Comparison of ENCODE assay signal across 25 cellular contexts in the genomic region with DNA sequence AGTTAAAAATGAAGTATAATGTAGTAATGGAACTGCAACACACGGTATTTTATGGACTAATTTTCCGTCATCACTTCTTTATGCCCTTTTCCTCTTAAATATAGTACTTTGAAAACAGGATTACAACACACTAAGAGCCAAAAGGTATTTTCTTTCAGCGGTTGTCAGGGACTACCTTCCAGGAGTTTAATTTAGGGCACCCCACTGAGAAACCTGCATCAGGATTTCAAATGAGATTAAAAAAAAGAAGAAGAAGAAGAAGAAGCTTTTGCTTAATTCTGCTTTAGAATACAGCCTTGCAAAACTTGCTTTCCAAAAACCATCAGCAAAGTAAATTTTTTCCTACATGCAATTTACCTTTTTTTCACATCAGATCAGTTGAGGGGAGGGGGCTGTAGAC. TPM values are rescaled to one million over a fixed set of nuclear protein-coding genes. Genes with fewer than 3 reads are reported as not detected.
DNase-seq lines count a peak whose midpoint lies in the region; ATAC-seq and TF ChIP-seq lines count a peak whose summit lies in the region.
"Had no signal": no experiment of that assay in that cellular context is flagged by ENCODE, and none has a peak within 500 bp of the region (broad histone marks: within the 10 kb centered on the region; RNA-seq: fewer than 3 reads in every experiment).

No MANE protein-coding gene starts in this region.

- no peak for ATAC-seq in GM21529 (IDR thresholded peaks at IDR 0.05; ENCODE audit: unreplicated experiment)
- ATAC-seq: naive thymus-derived CD4-positive, alpha-beta T cell had no signal

- 77% methylated on average over 3 of the region's 3 CpGs for WGBS in smooth muscle cell (ENCODE audit: low lambda C conversion rate)

- no peaks in the 10 kb centered on the region for H3K9me3 Mint-ChIP-seq in CD4-positive, alpha-beta memory T cell
- H3K9me3 Mint-ChIP-seq: activated B cell treated with CpG ODN at 0.5 μM for 24 hours had no signal

- H3K9me3 ChIP-seq in SK-N-MC (ENCODE audit: low read depth, low read length), result no peaks in the 10 kb centered on the region
- H3K9me3 ChIP-seq in iPS-18a (ENCODE audit: control insufficient read depth, low read depth, low read length), result no peaks in the 10 kb centered on the region
- H3K9me3 ChIP-seq in smooth muscle cell (replicated peaks; ENCODE audit: low read depth), result no peaks in the 10 kb centered on the region
- H3K9me3 ChIP-seq in CD4-positive, alpha-beta memory T cell (ENCODE audit: control insufficient read depth in 1 of 2, low read length in 2 of 2), result no peaks in the 10 kb centered on the region
- H3K9me3 ChIP-seq: heart left ventricle, sigmoid colon had no signal

- peaks cover 20% of the 10 kb centered on the region for H3K79me2 ChIP-seq in smooth muscle cell (ENCODE audit: low read depth)

- CTCF ChIA-PET in CD4-positive, alpha-beta memory T cell (lab: Charles Lee; ENCODE audit: partially characterized antibody), result no interaction called here

- DNase-seq in NCI-H1417 (lab: John Stamatoyannopoulos, UW) (peak in 2 of 3 experiments; percentile 32 to 68), NCI-H1417 treated with DMSO at 0.1 percent for 48 hours (lab: John Stamatoyannopoulos, UW) (no peak), SK-N-MC (ENCODE audit: low read depth, low spot score) (no peak), smooth muscle cell (lab: John Stamatoyannopoulos, UW; ENCODE audit: unreplicated experiment) (no peak), OCI-M1 (lab: John Stamatoyannopoulos, UW) (no peak)
- no peak for DNase-seq in CD4-positive, alpha-beta memory T cell
- DNase-seq: activated B cell treated with CpG ODN at 0.5 μM for 24 hours; activated CD4-positive, alpha-beta T cell treated with anti-CD3 and anti-CD28 coated beads, Interleukin-2, amount 50 U/mL, for 4 hours; activated naive CD4-positive, alpha-beta T cell treated with anti-CD3 and anti-CD28 coated beads, Interleukin-2, amount 50 U/mL, for 16 hours; CD4-positive, CD25-positive, alpha-beta regulatory T cell; dermis blood vessel endothelial cell; DMS 273 treated with DMSO at 0.1 percent for 48 hours; GM23248; heart left ventricle; Kasumi-1; naive thymus-derived CD4-positive, alpha-beta T cell; PC-9; Right ventricle myocardium superior; sigmoid colon; stimulated activated CD4-positive, alpha-beta T cell treated with anti-CD3 and anti-CD28 coated beads, Interleukin-15, amount 100 ng/mL, for 24 hours; T-helper 9 cell; trophoblast cell had no signal

- intact Hi-C loops in CD4-positive, alpha-beta memory T cell (cut with micrococcal nuclease), result no loop called here

- peaks cover 9% of the 10 kb centered on the region for H4K20me1 ChIP-seq in smooth muscle cell (ENCODE audit: low read depth)

- no peak overlapping the region for H2AFZ ChIP-seq in smooth muscle cell (ENCODE audit: low read depth)
- H2AFZ ChIP-seq: GM23248, PC-9 had no signal

- peak overlapping the region; percentile 75 for H3K4me2 ChIP-seq in smooth muscle cell
- H3K4me2 ChIP-seq: PC-9 had no signal

- no peaks in the 10 kb centered on the region for H3F3A ChIP-seq in smooth muscle cell (ENCODE audit: low read depth)

- H3K9ac ChIP-seq in SK-N-MC (ENCODE audit: insufficient read length), result no peak overlapping the region
- H3K9ac ChIP-seq in iPS-18a (ENCODE audit: low read length), result peak overlapping the region; percentile 45
- H3K9ac ChIP-seq in smooth muscle cell (ENCODE audit: low read depth), result no peak overlapping the region
- H3K9ac ChIP-seq: GM23248 had no signal

- no peak overlapping the region for H3K4me3 ChIP-seq in SK-N-MC
- peak overlapping the region; percentile 45 for H3K4me3 ChIP-seq in iPS-18a (ENCODE audit: low read length)
- no peak overlapping the region for H3K4me3 ChIP-seq in smooth muscle cell
- no peak overlapping the region for H3K4me3 ChIP-seq in CD4-positive, alpha-beta memory T cell (ENCODE audit: low read length in 2 of 2)
- H3K4me3 ChIP-seq: GM23248, heart left ventricle, PC-9, sigmoid colon had no signal

- H3K27ac ChIP-seq in SK-N-MC (peak overlapping the region; percentile 80), iPS-18a (ENCODE audit: low read length) (peak overlapping the region; percentile 76), smooth muscle cell (ENCODE audit: low read depth) (no peak overlapping the region)
- H3K27ac ChIP-seq in CD4-positive, alpha-beta memory T cell (ENCODE audit: low read depth, low read length), result no peak overlapping the region
- H3K27ac ChIP-seq: 22Rv1, GM23248, PC-9 had no signal

- no peak for TF ChIP-seq CTCF in smooth muscle cell (IDR thresholded peaks at IDR 0.05; ENCODE audit: borderline replicate concordance, insufficient read depth, poor library complexity, severe bottlenecking)

- POLR2A ChIA-PET in CD4-positive, alpha-beta memory T cell (lab: Charles Lee; ENCODE audit: partially characterized antibody), result no interaction called here

- H3K4me1 ChIP-seq in iPS-18a (ENCODE audit: control insufficient read depth, low read depth, low read length) (peaks cover 40% of the 10 kb centered on the region), smooth muscle cell (ENCODE audit: low read depth) (peaks cover 46% of the 10 kb centered on the region)
- H3K4me1 ChIP-seq in CD4-positive, alpha-beta memory T cell (ENCODE audit: insufficient read depth, low read length), result no peaks in the 10 kb centered on the region

- no peaks in the 10 kb centered on the region for H3K36me3 Mint-ChIP-seq in CD4-positive, alpha-beta memory T cell
- H3K36me3 Mint-ChIP-seq: CD4-positive, CD25-positive, alpha-beta regulatory T cell; naive thymus-derived CD4-positive, alpha-beta T cell had no signal

- no peak overlapping the region for H3K27ac Mint-ChIP-seq in CD4-positive, alpha-beta memory T cell
- H3K27ac Mint-ChIP-seq: activated B cell treated with CpG ODN at 0.5 μM for 24 hours; CD4-positive, CD25-positive, alpha-beta regulatory T cell; naive thymus-derived CD4-positive, alpha-beta T cell had no signal

- no peaks in the 10 kb centered on the region for H3K4me1 Mint-ChIP-seq in CD4-positive, alpha-beta memory T cell
- H3K4me1 Mint-ChIP-seq: activated B cell treated with CpG ODN at 0.5 μM for 24 hours; CD4-positive, CD25-positive, alpha-beta regulatory T cell; naive thymus-derived CD4-positive, alpha-beta T cell had no signal

- H3K36me3 ChIP-seq in SK-N-MC (ENCODE audit: insufficient read depth, low read length), result peaks cover 11% of the 10 kb centered on the region
- no peaks in the 10 kb centered on the region for H3K36me3 ChIP-seq in iPS-18a (ENCODE audit: control insufficient read depth, low read depth, low read length)
- H3K36me3 ChIP-seq in smooth muscle cell (ENCODE audit: low read depth), result peaks cover 4% of the 10 kb centered on the region
- H3K36me3 ChIP-seq in CD4-positive, alpha-beta memory T cell (ENCODE audit: insufficient read depth, low read length), result no peaks in the 10 kb centered on the region

- no peak overlapping the region for H3K4me3 Mint-ChIP-seq in CD4-positive, alpha-beta memory T cell
- H3K4me3 Mint-ChIP-seq: activated B cell treated with CpG ODN at 0.5 μM for 24 hours; CD4-positive, CD25-positive, alpha-beta regulatory T cell; naive thymus-derived CD4-positive, alpha-beta T cell had no signal

- no peaks in the 10 kb centered on the region for H3K27me3 Mint-ChIP-seq in CD4-positive, alpha-beta memory T cell
- H3K27me3 Mint-ChIP-seq: activated B cell treated with CpG ODN at 0.5 μM for 24 hours had no signal

- H3K27me3 ChIP-seq in iPS-18a (ENCODE audit: control insufficient read depth, insufficient read depth, low read length), result no peaks in the 10 kb centered on the region
- no peaks in the 10 kb centered on the region for H3K27me3 ChIP-seq in smooth muscle cell (ENCODE audit: low read depth)
- H3K27me3 ChIP-seq in CD4-positive, alpha-beta memory T cell (ENCODE audit: insufficient read depth, low read length), result no peaks in the 10 kb centered on the region
- H3K27me3 ChIP-seq: heart left ventricle, sigmoid colon had no signal

RNA-seq across cellular contexts. Expression of a gene that starts 55.1 kb away (rescaled TPM):
- total RNA-seq in smooth muscle cell, result 18.8 and 33.4 TPM in 2 replicates
- 13.0 and 16.7 TPM in 2 replicates for polyA plus RNA-seq in smooth muscle cell
- total RNA-seq in CD4-positive, alpha-beta memory T cell, result not detected
- not detected for polyA plus RNA-seq in CD4-positive, alpha-beta memory T cell
- total RNA-seq: CD4-positive, CD25-positive, alpha-beta regulatory T cell had no signal
- polyA plus RNA-seq: CD4-positive, CD25-positive, alpha-beta regulatory T cell; naive thymus-derived CD4-positive, alpha-beta T cell had no signal

Comparison
In these comparisons a context has a peak if more than half of its experiments do, and no peak if none do; other contexts are left out.
1. DNase-seq: peak in NCI-H1417 (2 of 3); none in NCI-H1417 treated with DMSO at 0.1 percent for 48 hours (single experiment), SK-N-MC (single experiment), smooth muscle cell (single experiment), OCI-M1 (single experiment) and CD4-positive, alpha-beta memory T cell (0 of 5).
2. H3K27ac ChIP-seq: peak in SK-N-MC (single experiment) and iPS-18a (single experiment); none in smooth muscle cell (single experiment) and CD4-positive, alpha-beta memory T cell (single experiment).
3. RNA of a gene that starts 55.1 kb away (total RNA-seq): 18.8 to 33.4 TPM in smooth muscle cell; not detected in CD4-positive, alpha-beta memory T cell; every median in the first group is over 10 times any median in the second.